Comparison of ENCODE assay signal across 8 cellular contexts in genomic region chr19:9586764-9587163, GRCh38. TPM values are rescaled to one million over a fixed set of nuclear protein-coding genes. Genes with fewer than 3 reads are reported as not detected.
DNase-seq lines count a peak whose midpoint lies in the region; ATAC-seq, FAIRE-seq and TF ChIP-seq lines count a peak whose summit lies in the region.

No MANE protein-coding gene starts in this region.

- no peaks in the 10 kb centered on the region for H3K27me3 ChIP-seq in thoracic aorta (replicated peaks; ENCODE audit: insufficient read depth)

- no peak for FAIRE-seq in RCC 7860 (lab: Jason Lieb, UNC)

- DNase-seq in COR-L47 (lab: John Stamatoyannopoulos, UW), result peak; percentile 66
- peak; percentile 63 to 82 for DNase-seq in Kasumi-1 (lab: John Stamatoyannopoulos, UW)
- peak; percentile 50 for DNase-seq in RCC 7860 (ENCODE audit: low spot score)
- DNase-seq in activated T-helper 1 cell treated with Interleukin-2 at 50 U/mL for 16 hours (ENCODE audit: low read depth), result peak; percentile 50
- DNase-seq in fibroblast of pulmonary artery (ENCODE audit: low read depth), result peak; percentile 80
- peak; percentile 9 for DNase-seq in occipital lobe (lab: John Stamatoyannopoulos, UW)
- DNase-seq in thoracic aorta (ENCODE audit: low spot score), result peak; percentile 2

- no peaks in the 10 kb centered on the region for H3K36me3 ChIP-seq in thoracic aorta

- H3K4me3 ChIP-seq in fibroblast of pulmonary artery (replicated peaks; ENCODE audit: low read depth, low read length), result no peak overlapping the region
- no peak overlapping the region for H3K4me3 ChIP-seq in thoracic aorta

- H3K9me3 ChIP-seq in thoracic aorta, result no peaks in the 10 kb centered on the region

- H3K27ac ChIP-seq in thoracic aorta, result no peak overlapping the region

- H3K4me1 ChIP-seq in thoracic aorta (ENCODE audit: control insufficient read depth in 1 of 2, low read depth in 2 of 2), result peaks cover 9 to 16% of the 10 kb centered on the region in 2 donors

- peak; percentile 79 for TF ChIP-seq CTCF in fibroblast of pulmonary artery (IDR thresholded peaks at IDR 0.05; ENCODE audit: low read length, missing control alignments)
- peak; percentile 32 for TF ChIP-seq CTCF in thoracic aorta (IDR thresholded peaks at IDR 0.05)

- ATAC-seq in thoracic aorta (ENCODE audit: insufficient number of reproducible peaks, low FRiP score, low read depth), result no peak
- ATAC-seq in GM18873 (IDR thresholded peaks at IDR 0.05; ENCODE audit: low FRiP score, unreplicated experiment), result no peak

RNA-seq across cellular contexts. Expression of gene ZNF121, which starts 2.5 kb away (rescaled TPM):
- 109 TPM for total RNA-seq in occipital lobe
- 10 to 100 TPM; 16.1 to 48.6 TPM for total RNA-seq in thoracic aorta

RNA-seq across cellular contexts. Expression of gene ZNF561, which starts 34.3 kb away (rescaled TPM):
- 44.6 TPM for total RNA-seq in occipital lobe
- 10 to 100 TPM; 24.1 to 46.6 TPM for total RNA-seq in thoracic aorta

RNA-seq across cellular contexts. Expression of gene ZNF426, which starts 48.3 kb away (rescaled TPM):
- total RNA-seq in occipital lobe (23.7 TPM), thoracic aorta (10 to 100 TPM; 10.6 to 17.9 TPM)

Comparison
In these comparisons a context has a peak if more than half of its experiments do, and no peak if none do; other contexts are left out.
1. DNase-seq: peak in every context shown above with its lines; median percentile 80 in fibroblast of pulmonary artery; 72 in Kasumi-1; 66 in COR-L47; 50 in RCC 7860; 50 in activated T-helper 1 cell treated with Interleukin-2 at 50 U/mL for 16 hours; 9 in occipital lobe; 2 in thoracic aorta.